8 cellular contexts compared by ENCODE assay signal in the genomic region with DNA sequence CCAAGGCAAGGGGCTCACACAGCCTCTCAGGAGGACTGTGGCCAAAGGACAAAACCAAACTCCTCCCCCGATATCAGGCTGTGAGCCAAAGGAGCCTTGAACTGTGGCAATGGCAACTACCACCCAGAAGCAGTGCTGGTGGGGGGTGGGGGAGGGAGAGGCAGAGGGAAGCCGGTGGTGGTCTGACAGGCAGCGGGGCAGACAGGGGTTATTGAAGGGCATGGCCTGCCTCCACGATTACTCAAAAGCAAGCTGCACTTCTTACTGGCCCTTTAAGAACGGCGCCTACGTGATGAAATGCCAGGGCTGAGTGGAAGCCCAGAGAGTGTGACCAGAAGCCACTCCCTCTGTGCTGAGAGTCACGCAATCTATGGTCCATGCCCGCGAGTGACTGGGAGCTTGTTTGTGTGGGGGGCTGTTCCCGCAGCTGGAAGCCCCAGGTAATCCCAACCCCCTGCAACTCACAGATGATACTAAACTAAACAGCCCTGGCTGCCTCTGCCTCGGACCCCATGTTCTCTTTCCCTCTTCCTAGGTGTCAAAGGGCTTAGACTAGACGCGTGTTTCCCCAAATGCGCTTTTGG.
DNase-seq lines count a peak whose midpoint lies in the region; ATAC-seq lines count a peak whose summit lies in the region.

No MANE protein-coding gene starts in this region.

- ATAC-seq in GM18511 (IDR thresholded peaks at IDR 0.05; ENCODE audit: unreplicated experiment): peak; percentile 93
- ATAC-seq in HG03025 (IDR thresholded peaks at IDR 0.05; ENCODE audit: low FRiP score, unreplicated experiment): peak; percentile 77
- ATAC-seq in GM19328 (IDR thresholded peaks at IDR 0.05; ENCODE audit: unreplicated experiment): no peak

- DNase-seq in SW480 (ENCODE audit: low spot score) (peak; percentile 41), islet precursor cell (peak; percentile 62), T-helper 1 cell (no peak), NCI-H2171 treated with DMSO at 0.1 percent for 48 hours (lab: John Stamatoyannopoulos, UW) (no peak)
- no peak for DNase-seq in stimulated activated CD4-positive, alpha-beta T cell treated with anti-CD3 and anti-CD28 coated beads, Interleukin-4, amount 100 ng/mL, for 4 hours

Comparison
In these comparisons a context has a peak if more than half of its experiments do, and no peak if none do; other contexts are left out.
1. DNase-seq: peak in SW480 (single experiment) and islet precursor cell (single experiment); none in stimulated activated CD4-positive, alpha-beta T cell treated with anti-CD3 and anti-CD28 coated beads, Interleukin-4, amount 100 ng/mL, for 4 hours (0 of 2), T-helper 1 cell (0 of 5) and NCI-H2171 treated with DMSO at 0.1 percent for 48 hours (single experiment).